Comparison of ENCODE assay signal across 25 cellular contexts in the genomic region with DNA sequence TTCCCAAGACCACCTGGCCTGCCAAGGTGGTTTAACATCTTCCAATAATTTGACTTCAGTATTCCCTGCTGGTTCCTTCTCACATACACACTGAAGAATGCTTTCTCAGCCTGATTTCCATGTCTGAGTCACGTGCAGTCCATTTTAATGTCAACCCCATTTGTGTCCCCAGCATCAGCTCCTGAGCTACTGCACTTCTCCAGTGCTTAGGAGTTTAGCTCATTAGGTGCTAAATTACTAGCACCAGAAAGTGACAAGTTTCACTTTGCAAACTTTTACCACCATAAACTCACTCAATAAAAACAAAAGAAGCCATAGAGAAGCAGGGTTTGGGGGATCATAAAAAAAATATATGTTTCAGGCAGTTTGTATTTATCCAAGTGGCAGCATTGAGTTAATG.
"Had no signal": no experiment of that assay in that cellular context is flagged by ENCODE, and none has a peak within 500 bp of the region (broad histone marks: within the 10 kb centered on the region; RNA-seq: fewer than 3 reads in every experiment).

No MANE protein-coding gene starts in this region.

- H3K9me3 ChIP-seq: gastrocnemius medialis, mucosa of descending colon, prostate gland, right atrium auricular region, suprapubic skin, transverse colon, vagina had no signal

- H3K9ac ChIP-seq: neural progenitor cell had no signal

- H3K27ac ChIP-seq: epithelial cell of prostate, gastrocnemius medialis, neural progenitor cell, prostate gland, right atrium auricular region, suprapubic skin, transverse colon, vagina had no signal

- H3K4me3 ChIP-seq: gastrocnemius medialis, lung, mucosa of descending colon, neural progenitor cell, prostate gland, right atrium auricular region, smooth muscle cell, suprapubic skin, transverse colon, vagina had no signal

- ATAC-seq: esophagus mucosa; gastrocnemius medialis; left lobe of liver; mucosa of descending colon; natural killer cell treated with Interleukin-12 subunit alpha and Interleukin-12 subunit beta and Interleukin-15 and Interleukin-18, amount 100 ng/mL, for 72 hours; sciatic nerve; stimulated activated naive CD8-positive, alpha-beta T cell treated with anti-CD3 and anti-CD28 coated beads, Interleukin-15, amount 100 ng/mL, for 72 hours had no signal

- H3K27me3 ChIP-seq: gastrocnemius medialis, neural progenitor cell, right atrium auricular region, suprapubic skin, transverse colon, vagina had no signal

- H3K36me3 ChIP-seq: gastrocnemius medialis, neural progenitor cell, prostate gland, right atrium auricular region, suprapubic skin, transverse colon, vagina had no signal

- DNase-seq: effector CD8-positive, alpha-beta T cell; endodermal cell; gastrocnemius medialis; head of caudate nucleus; mucosa of descending colon; naive B cell; stimulated activated CD4-positive, alpha-beta T cell treated with anti-CD3 and anti-CD28 coated beads, Interleukin-12 subunit alpha, Interleukin-12 subunit beta, amount 100 ng/mL, for 4 hours; stimulated activated CD4-positive, alpha-beta T cell treated with anti-CD3 and anti-CD28 coated beads, Interleukin-1b, Interleukin-23, amount 100 ng/mL, for 48 hours; stimulated activated CD4-positive, alpha-beta T cell treated with anti-CD3 and anti-CD28 coated beads, Interleukin-4, amount 100 ng/mL, for 1 hour; stimulated activated CD8-positive, alpha-beta memory T cell treated with anti-CD3 and anti-CD28 coated beads, Interleukin-4, amount 100 ng/mL, for 48 hours; stimulated activated naive CD4-positive, alpha-beta T cell; stimulated activated naive CD8-positive, alpha-beta T cell treated with anti-CD3 and anti-CD28 coated beads, Interleukin-15, amount 100 ng/mL, for 72 hours; transverse colon had no signal

- H2AFZ ChIP-seq: neural progenitor cell had no signal

- H3K4me2 ChIP-seq: neural progenitor cell, smooth muscle cell had no signal

- H3K4me1 ChIP-seq: gastrocnemius medialis, neural progenitor cell, prostate gland, right atrium auricular region, suprapubic skin, transverse colon, vagina had no signal
